ENCODE assay signal across 35 cellular contexts in genomic region chr14:77194706-77195105, GRCh38. TPM values are rescaled to one million over a fixed set of nuclear protein-coding genes. Genes with fewer than 3 reads are reported as not detected.
"Had no signal": no experiment of that assay in that cellular context is flagged by ENCODE, and none has a peak within 500 bp of the region (broad histone marks: within the 10 kb centered on the region; RNA-seq: fewer than 3 reads in every experiment).

No MANE protein-coding gene starts in this region.

- H3K4me3 ChIP-seq: body of pancreas, breast epithelium had no signal

- H3K27me3 ChIP-seq: body of pancreas, brain microvascular endothelial cell, breast epithelium had no signal

- H3K27ac ChIP-seq: body of pancreas, brain microvascular endothelial cell, breast epithelium, VCaP had no signal

- DNase-seq: activated B cell treated with CpG ODN at 0.5 μM for 24 hours; activated CD4-positive, alpha-beta memory T cell treated with anti-CD3 and anti-CD28 coated beads for 36 hours; activated CD4-positive, alpha-beta T cell treated with anti-CD3 and anti-CD28 coated beads for 4 hours; activated CD4-positive, alpha-beta T cell treated with anti-CD3 and anti-CD28 coated beads, Interleukin-2, amount 10 ng/mL, durations not matched to agents 24 days and 14 days; activated CD4-positive, alpha-beta T cell treated with anti-CD3 and anti-CD28 coated beads, Interleukin-2, amount 50 U/mL, for 1 hour; activated CD4-positive, alpha-beta T cell treated with anti-CD3 and anti-CD28 coated beads, Interleukin-2, amount 50 U/mL, for 4 hours; activated CD4-positive, CD25-positive, alpha-beta regulatory T cell treated with anti-CD3 and anti-CD28 coated beads, Interleukin-2, amount 50 U/mL, for 72 hours; activated CD8-positive, alpha-beta memory T cell treated with anti-CD3 and anti-CD28 coated beads, Interleukin-2, amount 50 U/mL, for 4 hours; activated CD8-positive, alpha-beta T cell treated with anti-CD3 and anti-CD28 coated beads for 36 hours; activated gamma-delta T cell treated with Interleukin-2 at 50 U/mL for 16 hours; activated naive CD4-positive, alpha-beta T cell; activated naive CD4-positive, alpha-beta T cell treated with anti-CD3 and anti-CD28 coated beads for 36 hours; activated naive CD8-positive, alpha-beta T cell treated with anti-CD3 and anti-CD28 coated beads, Interleukin-2, amount 10 ng/mL, durations not matched to agents 7 days and 5 days; activated naive CD8-positive, alpha-beta T cell treated with anti-CD3 and anti-CD28 coated beads, Interleukin-2, amount 50 U/mL, for 24 hours; activated T-cell treated with anti-CD3 and anti-CD28 coated beads for 4 hours; activated T-cell treated with anti-CD3 and anti-CD28 coated beads, Interleukin-2, amount 50 U/mL, for 1 hour; activated T-cell treated with anti-CD3 and anti-CD28 coated beads, Interleukin-2, amount 50 U/mL, for 4 hours; activated T-cell treated with anti-CD3 and anti-CD28 coated beads, Interleukin-2, amount 50 U/mL, for 72 hours; amygdala; anterior cingulate cortex; body of pancreas; brain microvascular endothelial cell; central memory CD4-positive, alpha-beta T cell; cerebellar nuclear complex; T-cell; T-helper 2 cell; T-helper 9 cell had no signal

- H3K4me1 ChIP-seq: body of pancreas, breast epithelium had no signal

- FAIRE-seq: astrocyte, TTC549 had no signal

- H3K9me3 ChIP-seq: body of pancreas, breast epithelium had no signal

- H3K36me3 ChIP-seq: brain microvascular endothelial cell, breast epithelium had no signal

- ATAC-seq: activated CD8-positive, alpha-beta T cell treated with anti-CD3 and anti-CD28 coated beads for 36 hours; activated naive CD8-positive, alpha-beta T cell treated with anti-CD3 and anti-CD28 coated beads, Interleukin-2, amount 50 U/mL, for 24 hours; activated T-cell treated with anti-CD3 and anti-CD28 coated beads, Interleukin-2, amount 50 U/mL, for 4 hours; activated T-cell treated with anti-CD3 and anti-CD28 coated beads, Interleukin-2, amount 50 U/mL, for 72 hours; activated T-helper 17 cell treated with anti-CD3 and anti-CD28 coated beads, Interleukin-2, amount 50 U/mL, for 72 hours; body of pancreas; T-cell had no signal

RNA-seq across cellular contexts. Expression of gene ZDHHC22, which starts 53.1 kb away (rescaled TPM):
- total RNA-seq: activated B cell treated with CpG ODN at 0.5 μM for 24 hours; activated CD4-positive, alpha-beta memory T cell treated with anti-CD3 and anti-CD28 coated beads for 36 hours; activated CD4-positive, alpha-beta T cell treated with anti-CD3 and anti-CD28 coated beads, Interleukin-2, amount 10 ng/mL, durations not matched to agents 24 days and 14 days; activated CD8-positive, alpha-beta memory T cell treated with anti-CD3 and anti-CD28 coated beads for 36 hours; activated CD8-positive, alpha-beta T cell treated with anti-CD3 and anti-CD28 coated beads for 36 hours; activated naive CD4-positive, alpha-beta T cell treated with anti-CD3 and anti-CD28 coated beads for 36 hours; activated naive CD8-positive, alpha-beta T cell treated with anti-CD3 and anti-CD28 coated beads, Interleukin-2, amount 10 ng/mL, durations not matched to agents 7 days and 5 days; activated T-cell treated with anti-CD3 and anti-CD28 coated beads, Interleukin-2, amount 50 U/mL, for 4 hours; activated T-cell treated with anti-CD3 and anti-CD28 coated beads, Interleukin-2, amount 50 U/mL, for 72 hours; activated T-helper 1 cell treated with anti-CD3 and anti-CD28 coated beads, Interleukin-12 subunit alpha, Interleukin-12 subunit beta, Interleukin-2, Interleukin-4 antibody, amounts not matched to agents 30 ng/mL and 10 ng/mL and 1 ng/mL, durations not matched to agents 14 hours and 24 hours and 36 hours; activated T-helper 17 cell treated with anti-CD3 and anti-CD28 coated beads, Interleukin-2, amount 50 U/mL, for 72 hours; body of pancreas; breast epithelium; cardiac septum had no signal
